12 cellular contexts compared by ENCODE assay signal in the genomic region with DNA sequence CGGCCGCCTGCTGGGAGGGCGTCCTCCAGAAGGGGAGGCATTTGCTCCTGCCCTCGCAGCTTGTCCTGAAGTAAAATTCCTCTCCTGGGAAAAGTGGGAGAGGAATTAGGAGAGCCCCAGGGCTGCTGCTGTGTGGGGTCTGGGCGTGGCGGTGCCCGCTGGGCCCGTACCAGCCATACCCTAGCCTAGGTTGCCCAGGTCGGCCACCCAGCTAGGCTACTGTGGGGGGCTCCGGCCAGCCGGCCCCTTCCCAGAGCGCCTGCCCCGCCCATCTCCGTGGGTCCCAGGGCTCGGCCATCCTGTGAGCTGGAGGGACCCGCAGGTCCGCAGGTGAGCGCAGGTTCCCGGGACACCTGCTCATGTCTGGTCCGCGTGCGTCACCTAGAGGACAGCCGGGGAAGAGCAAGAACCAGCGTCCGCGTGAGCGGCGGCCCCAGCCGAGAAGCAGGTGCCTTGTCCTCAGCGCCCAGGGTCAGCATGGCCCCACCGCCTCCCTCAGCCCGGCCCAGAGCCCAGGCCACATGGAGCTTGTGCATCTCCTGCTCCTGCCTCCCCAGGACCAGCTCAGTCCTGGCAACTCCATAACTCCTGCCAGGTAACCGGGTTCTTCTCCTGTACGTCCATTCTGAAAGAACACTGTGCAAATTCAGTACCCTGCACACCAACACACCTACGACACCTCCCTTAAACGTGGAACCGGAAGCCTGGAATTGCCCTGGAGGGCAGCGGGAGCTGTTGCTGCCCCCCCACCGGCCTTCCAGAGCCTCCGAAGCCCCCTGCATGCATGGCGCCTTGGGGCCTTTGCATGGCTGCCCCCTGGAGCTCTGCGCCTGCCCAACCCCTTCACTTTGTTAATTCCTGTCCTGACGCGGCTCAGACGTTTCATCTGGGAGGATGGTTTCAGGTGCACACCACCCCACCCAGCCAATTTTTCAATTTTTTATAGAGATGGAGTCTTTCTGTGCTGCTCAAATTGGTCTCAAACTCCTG. TPM values are rescaled to one million over a fixed set of nuclear protein-coding genes. Genes with fewer than 3 reads are reported as not detected.
DNase-seq lines count a peak whose midpoint lies in the region; ATAC-seq and TF ChIP-seq lines count a peak whose summit lies in the region.
"Had no signal": no experiment of that assay in that cellular context is flagged by ENCODE, and none has a peak within 500 bp of the region (broad histone marks: within the 10 kb centered on the region; RNA-seq: fewer than 3 reads in every experiment).

No MANE protein-coding gene starts in this region.

- peaks cover 14% of the 10 kb centered on the region for H3K9me3 Mint-ChIP-seq in stimulated activated memory B cell treated with anti-CD40 and anti-IgM and Interleukin-4, amounts not matched to agents 10 μg/mL and 1 μg/mL and 100 μg/mL, for 72 hours
- H3K9me3 Mint-ChIP-seq in T-cell = peaks cover 0 to 4% (median 0%) of the 10 kb centered on the region in 3 donors

- no peaks in the 10 kb centered on the region for H3K36me3 ChIP-seq in left ventricle myocardium inferior

- no peak overlapping the region for H3K4me3 ChIP-seq in left ventricle myocardium inferior
- H3K4me3 ChIP-seq: coronary artery had no signal

- peaks cover 12% of the 10 kb centered on the region for H3K27me3 Mint-ChIP-seq in stimulated activated memory B cell treated with anti-CD40 and anti-IgM and Interleukin-4, amounts not matched to agents 10 μg/mL and 1 μg/mL and 100 μg/mL, for 72 hours
- H3K27me3 Mint-ChIP-seq in T-cell = no peaks in the 10 kb centered on the region
- H3K27me3 Mint-ChIP-seq: activated B cell treated with CpG ODN at 0.5 μM for 24 hours, B cell had no signal

- TF ChIP-seq CTCF in left ventricle myocardium inferior (IDR thresholded peaks at IDR 0.05; ENCODE audit: borderline replicate concordance) = peak; percentile 52

- peaks cover 7% of the 10 kb centered on the region for H3K9me3 ChIP-seq in left ventricle myocardium inferior (replicated peaks)

- no peak overlapping the region for H3K27ac ChIP-seq in left ventricle myocardium inferior (replicated peaks)
- H3K27ac ChIP-seq: coronary artery had no signal

- ATAC-seq in SK-N-SH treated with all-trans-retinoic acid at 6 μM for 48 hours = peak; percentile 69
- peak; percentile 53 for ATAC-seq in stimulated activated memory B cell treated with anti-CD40 and anti-IgM and Interleukin-4, amounts not matched to agents 10 μg/mL and 1 μg/mL and 100 μg/mL, for 72 hours
- ATAC-seq in T-cell (replicated peaks in 1 of 4) = no peak

- peaks cover 5% of the 10 kb centered on the region for H3K27me3 ChIP-seq in left ventricle myocardium inferior (ENCODE audit: low read depth)

- no peaks in the 10 kb centered on the region for H3K4me1 ChIP-seq in left ventricle myocardium inferior

- peaks cover 6% of the 10 kb centered on the region for H3K36me3 Mint-ChIP-seq in stimulated activated memory B cell treated with anti-CD40 and anti-IgM and Interleukin-4, amounts not matched to agents 10 μg/mL and 1 μg/mL and 100 μg/mL, for 72 hours
- H3K36me3 Mint-ChIP-seq in T-cell = no peaks in the 10 kb centered on the region

- DNase-seq in NCI-H2196 (lab: John Stamatoyannopoulos, UW; ENCODE audit: unreplicated experiment) (peak; percentile 53), NCI-H2196 treated with DMSO at 0.1 percent for 48 hours (lab: John Stamatoyannopoulos, UW; ENCODE audit: unreplicated experiment) (no peak), left ventricle myocardium inferior (no peak), NOMO-1 treated with DMSO at 0.1 percent for 48 hours (lab: John Stamatoyannopoulos, UW; ENCODE audit: unreplicated experiment) (no peak), GF-D8 (lab: John Stamatoyannopoulos, UW) (no peak), T-cell (no peak)
- DNase-seq: activated B cell treated with CpG ODN at 0.5 μM for 24 hours, NCI-H187 treated with DMSO at 0.1 percent for 48 hours had no signal

- CTCF ChIA-PET in T-cell (lab: Charles Lee) = no interaction called here

- no peak overlapping the region for H3K27ac Mint-ChIP-seq in stimulated activated memory B cell treated with anti-CD40 and anti-IgM and Interleukin-4, amounts not matched to agents 10 μg/mL and 1 μg/mL and 100 μg/mL, for 72 hours
- H3K27ac Mint-ChIP-seq in T-cell = no peak overlapping the region
- H3K27ac Mint-ChIP-seq: activated B cell treated with CpG ODN at 0.5 μM for 24 hours, B cell had no signal

- POLR2A ChIA-PET in T-cell (lab: Charles Lee) = no interaction called here

- no peak overlapping the region for H3K4me3 Mint-ChIP-seq in stimulated activated memory B cell treated with anti-CD40 and anti-IgM and Interleukin-4, amounts not matched to agents 10 μg/mL and 1 μg/mL and 100 μg/mL, for 72 hours
- no peak overlapping the region for H3K4me3 Mint-ChIP-seq in T-cell
- H3K4me3 Mint-ChIP-seq: activated B cell treated with CpG ODN at 0.5 μM for 24 hours, B cell had no signal

- intact Hi-C loops in left ventricle myocardium inferior (cut with micrococcal nuclease) = no loop called here

- peaks cover 6% of the 10 kb centered on the region for H3K4me1 Mint-ChIP-seq in stimulated activated memory B cell treated with anti-CD40 and anti-IgM and Interleukin-4, amounts not matched to agents 10 μg/mL and 1 μg/mL and 100 μg/mL, for 72 hours
- H3K4me1 Mint-ChIP-seq in T-cell = peaks cover 0 to 12% (median 0%) of the 10 kb centered on the region in 3 donors

TF ChIP-seq in SK-N-SH treated with all-trans-retinoic acid at 6 μM for 48 hours, 23 proteins besides CTCF, POLR2A, EP300 and RAD21:
- TF ChIP-seq RARB (CRISPR knock-in tag; IDR thresholded peaks at IDR 0.05) = no peak
- TF ChIP-seq ESRRG (CRISPR knock-in tag; IDR thresholded peaks at IDR 0.05) = no peak
- no peak for TF ChIP-seq TCF4 (CRISPR knock-in tag; IDR thresholded peaks at IDR 0.05; ENCODE audit: borderline replicate concordance)
- TF ChIP-seq, protein P1, sequence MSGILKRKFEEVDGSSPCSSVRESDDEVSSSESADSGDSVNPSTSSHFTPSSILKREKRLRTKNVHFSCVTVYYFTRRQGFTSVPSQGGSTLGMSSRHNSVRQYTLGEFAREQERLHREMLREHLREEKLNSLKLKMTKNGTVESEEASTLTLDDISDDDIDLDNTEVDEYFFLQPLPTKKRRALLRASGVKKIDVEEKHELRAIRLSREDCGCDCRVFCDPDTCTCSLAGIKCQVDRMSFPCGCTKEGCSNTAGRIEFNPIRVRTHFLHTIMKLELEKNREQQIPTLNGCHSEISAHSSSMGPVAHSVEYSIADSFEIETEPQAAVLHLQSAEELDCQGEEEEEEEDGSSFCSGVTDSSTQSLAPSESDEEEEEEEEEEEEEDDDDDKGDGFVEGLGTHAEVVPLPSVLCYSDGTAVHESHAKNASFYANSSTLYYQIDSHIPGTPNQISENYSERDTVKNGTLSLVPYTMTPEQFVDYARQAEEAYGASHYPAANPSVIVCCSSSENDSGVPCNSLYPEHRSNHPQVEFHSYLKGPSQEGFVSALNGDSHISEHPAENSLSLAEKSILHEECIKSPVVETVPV (CRISPR knock-in tag; IDR thresholded peaks at IDR 0.05) = no peak
- TF ChIP-seq, protein P2, sequence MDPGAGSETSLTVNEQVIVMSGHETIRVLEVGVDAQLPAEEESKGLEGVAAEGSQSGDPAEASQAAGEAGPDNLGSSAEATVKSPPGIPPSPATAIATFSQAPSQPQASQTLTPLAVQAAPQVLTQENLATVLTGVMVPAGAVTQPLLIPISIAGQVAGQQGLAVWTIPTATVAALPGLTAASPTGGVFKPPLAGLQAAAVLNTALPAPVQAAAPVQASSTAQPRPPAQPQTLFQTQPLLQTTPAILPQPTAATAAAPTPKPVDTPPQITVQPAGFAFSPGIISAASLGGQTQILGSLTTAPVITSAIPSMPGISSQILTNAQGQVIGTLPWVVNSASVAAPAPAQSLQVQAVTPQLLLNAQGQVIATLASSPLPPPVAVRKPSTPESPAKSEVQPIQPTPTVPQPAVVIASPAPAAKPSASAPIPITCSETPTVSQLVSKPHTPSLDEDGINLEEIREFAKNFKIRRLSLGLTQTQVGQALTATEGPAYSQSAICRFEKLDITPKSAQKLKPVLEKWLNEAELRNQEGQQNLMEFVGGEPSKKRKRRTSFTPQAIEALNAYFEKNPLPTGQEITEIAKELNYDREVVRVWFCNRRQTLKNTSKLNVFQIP (CRISPR knock-in tag; IDR thresholded peaks at IDR 0.05; ENCODE audit: borderline replicate concordance, low read depth) = no peak
- no peak for TF ChIP-seq ZNF70 (CRISPR knock-in tag; IDR thresholded peaks at IDR 0.05)
- TF ChIP-seq TOX (CRISPR knock-in tag; IDR thresholded peaks at IDR 0.05; ENCODE audit: borderline replicate concordance) = no peak

RNA-seq across cellular contexts. Expression of a gene that starts 22.8 kb away (rescaled TPM):
- total RNA-seq in left ventricle myocardium inferior = not detected
- not detected for total RNA-seq in T-cell
- total RNA-seq: activated B cell treated with CpG ODN at 0.5 μM for 24 hours, B cell had no signal

Comparison
In these comparisons a context has a peak if more than half of its experiments do, and no peak if none do; other contexts are left out.
1. ATAC-seq: peak in SK-N-SH treated with all-trans-retinoic acid at 6 μM for 48 hours (single experiment) and stimulated activated memory B cell treated with anti-CD40 and anti-IgM and Interleukin-4, amounts not matched to agents 10 μg/mL and 1 μg/mL and 100 μg/mL, for 72 hours (single experiment); none in T-cell (0 of 4).